Comparison of ENCODE assay signal across 26 cellular contexts in genomic region chr4:25011135-25011866, GRCh38. TPM values are rescaled to one million over a fixed set of nuclear protein-coding genes. Genes with fewer than 3 reads are reported as not detected.
DNase-seq lines count a peak whose midpoint lies in the region; ATAC-seq, FAIRE-seq and TF ChIP-seq lines count a peak whose summit lies in the region.
"Had no signal": no experiment of that assay in that cellular context is flagged by ENCODE, and none has a peak within 500 bp of the region (broad histone marks: within the 10 kb centered on the region; RNA-seq: fewer than 3 reads in every experiment).

No MANE protein-coding gene starts in this region.

- H3K36me3 ChIP-seq in pancreas, result no peaks in the 10 kb centered on the region
- H3K36me3 ChIP-seq: Peyer's patch, tibial artery had no signal

- H3K27ac ChIP-seq in pancreas, result no peak overlapping the region
- H3K27ac ChIP-seq: 22Rv1, Peyer's patch, SJCRH30, tibial artery had no signal

- FAIRE-seq in pancreas (lab: Jason Lieb, UNC) (no peak), HTR-8/SVneo (lab: Jason Lieb, UNC) (no peak)
- FAIRE-seq: endometrium, GM19239 had no signal

- peak in 3 of 4 donors; percentile 65 to 79 (median 71) for ATAC-seq in pancreas
- ATAC-seq: activated CD8-positive, alpha-beta memory T cell treated with anti-CD3 and anti-CD28 coated beads, Interleukin-2, amount 10 ng/mL, durations not matched to agents 7 days and 5 days; CD8-positive, alpha-beta T cell had no signal

- TF ChIP-seq CTCF in pancreas (IDR thresholded peaks at IDR 0.05), result no peak

- H3K4me3 ChIP-seq in pancreas, result no peak overlapping the region
- H3K4me3 ChIP-seq: Peyer's patch, SJCRH30, tibial artery had no signal

- intact Hi-C loops in pancreas (cut with DNase I), result no loop called here

- H3K9me3 ChIP-seq in pancreas, result no peaks in the 10 kb centered on the region
- H3K9me3 ChIP-seq: Peyer's patch, SJCRH30, tibial artery had no signal

- H3K27me3 ChIP-seq in pancreas, result no peaks in the 10 kb centered on the region
- H3K27me3 ChIP-seq: Peyer's patch, SJCRH30, tibial artery had no signal

- no peaks in the 10 kb centered on the region for H3K4me1 ChIP-seq in pancreas
- H3K4me1 ChIP-seq: Peyer's patch, SJCRH30 had no signal

- 53 to 58% methylated on average over 14 of the region's 14 CpGs for WGBS in pancreas, 2 donors

- peak; percentile 3 for DNase-seq in NCI-H2029 (lab: John Stamatoyannopoulos, UW)
- DNase-seq in NCI-H2029 treated with DMSO at 0.1 percent for 48 hours (lab: John Stamatoyannopoulos, UW), result no peak
- peak; percentile 64 for DNase-seq in NCI-H2196 treated with DMSO at 0.1 percent for 48 hours (lab: John Stamatoyannopoulos, UW; ENCODE audit: unreplicated experiment)
- DNase-seq in SK-N-DZ (ENCODE audit: low spot score), result peak; percentile 9
- DNase-seq in pancreas, result peak in 1 of 6 donors; percentile 6
- DNase-seq in HTR-8/SVneo (ENCODE audit: insufficient read length, low spot score), result no peak
- DNase-seq in kidney glomerular epithelial cell (lab: John Stamatoyannopoulos, UW), result no peak
- no peak for DNase-seq in GM19238 (ENCODE audit: insufficient read length, low spot score)
- DNase-seq: activated CD4-positive, alpha-beta T cell treated with anti-CD3 and anti-CD28 coated beads for 4 hours; activated CD8-positive, alpha-beta memory T cell treated with anti-CD3 and anti-CD28 coated beads, Interleukin-2, amount 10 ng/mL, durations not matched to agents 7 days and 5 days; activated naive CD4-positive, alpha-beta T cell treated with anti-CD3 and anti-CD28 coated beads, Interleukin-2, amount 10 ng/mL, durations not matched to agents 7 days and 5 days; amygdala; CD8-positive, alpha-beta T cell; HFFc6; Kasumi-1; NCI-H1092 treated with DMSO at 0.1 percent for 48 hours; Peyer's patch; SJCRH30; stimulated activated CD4-positive, alpha-beta T cell treated with anti-CD3 and anti-CD28 coated beads, Interleukin-4, amount 100 ng/mL, for 24 hours; tibial artery had no signal

RNA-seq across cellular contexts. Expression of gene LGI2, which starts 19.4 kb away (rescaled TPM):
- 1.3 and 3.2 TPM in 2 replicates for polyA plus RNA-seq in SK-N-DZ (2014; cell fraction: cytosol; rRNA removed)
- polyA plus RNA-seq in SK-N-DZ (2014; cell fraction: nucleus; rRNA removed), result 0.98 and 2.5 TPM in 2 replicates
- total RNA-seq in pancreas, result 1 to 10 TPM in 2 of 6 donors, under 1 TPM in 4; 0.22 to 1.7 (median 0.73) TPM
- under 1 TPM; 0.38 to 0.72 TPM for polyA plus RNA-seq in pancreas
- total RNA-seq: activated CD8-positive, alpha-beta memory T cell treated with anti-CD3 and anti-CD28 coated beads, Interleukin-2, amount 10 ng/mL, durations not matched to agents 7 days and 5 days; CD8-positive, alpha-beta T cell; HFFc6; HT-29; lung microvascular endothelial cell; T-helper 1 cell treated with Interleukin-12 subunit alpha and Interleukin-12 subunit beta and Interleukin-4 antibody, amounts not matched to agents 30 ng/mL and 1 ng/mL, for 36 hours had no signal

Comparison
In these comparisons a context has a peak if more than half of its experiments do, and no peak if none do; other contexts are left out.
1. DNase-seq: peak in NCI-H2029 (single experiment), NCI-H2196 treated with DMSO at 0.1 percent for 48 hours (single experiment) and SK-N-DZ (single experiment); none in NCI-H2029 treated with DMSO at 0.1 percent for 48 hours (single experiment), HTR-8/SVneo (single experiment), kidney glomerular epithelial cell (single experiment) and GM19238 (single experiment).